Comparison of ENCODE assay signal across 1 cellular context in genomic region chr14:68955164-68955921, GRCh38.
TF ChIP-seq lines count a peak whose summit lies in the region.

No MANE protein-coding gene starts in this region.

TF ChIP-seq in A549, 52 proteins besides CTCF, POLR2A, EP300 and RAD21 (continued from another document):
- TF ChIP-seq NR3C1 (IDR thresholded peaks at IDR 0.05), result no peak
- TF ChIP-seq PBX3 (IDR thresholded peaks at IDR 0.05), result no peak
- TF ChIP-seq MAX (IDR thresholded peaks at IDR 0.05), result peak; percentile 57; the same call in 1 of the 2 replicates
- no peak for TF ChIP-seq NPAS2 (CRISPR knock-in tag; IDR thresholded peaks at IDR 0.05; ENCODE audit: borderline replicate concordance)
- TF ChIP-seq TFCP2L1 (CRISPR knock-in tag; IDR thresholded peaks at IDR 0.05), result no peak
- no peak for TF ChIP-seq NFE2L2 (conservative IDR thresholded peaks at IDR 0.05; ENCODE audit: low read length)
